ENCODE assay signal across 8 cellular contexts in the genomic region with DNA sequence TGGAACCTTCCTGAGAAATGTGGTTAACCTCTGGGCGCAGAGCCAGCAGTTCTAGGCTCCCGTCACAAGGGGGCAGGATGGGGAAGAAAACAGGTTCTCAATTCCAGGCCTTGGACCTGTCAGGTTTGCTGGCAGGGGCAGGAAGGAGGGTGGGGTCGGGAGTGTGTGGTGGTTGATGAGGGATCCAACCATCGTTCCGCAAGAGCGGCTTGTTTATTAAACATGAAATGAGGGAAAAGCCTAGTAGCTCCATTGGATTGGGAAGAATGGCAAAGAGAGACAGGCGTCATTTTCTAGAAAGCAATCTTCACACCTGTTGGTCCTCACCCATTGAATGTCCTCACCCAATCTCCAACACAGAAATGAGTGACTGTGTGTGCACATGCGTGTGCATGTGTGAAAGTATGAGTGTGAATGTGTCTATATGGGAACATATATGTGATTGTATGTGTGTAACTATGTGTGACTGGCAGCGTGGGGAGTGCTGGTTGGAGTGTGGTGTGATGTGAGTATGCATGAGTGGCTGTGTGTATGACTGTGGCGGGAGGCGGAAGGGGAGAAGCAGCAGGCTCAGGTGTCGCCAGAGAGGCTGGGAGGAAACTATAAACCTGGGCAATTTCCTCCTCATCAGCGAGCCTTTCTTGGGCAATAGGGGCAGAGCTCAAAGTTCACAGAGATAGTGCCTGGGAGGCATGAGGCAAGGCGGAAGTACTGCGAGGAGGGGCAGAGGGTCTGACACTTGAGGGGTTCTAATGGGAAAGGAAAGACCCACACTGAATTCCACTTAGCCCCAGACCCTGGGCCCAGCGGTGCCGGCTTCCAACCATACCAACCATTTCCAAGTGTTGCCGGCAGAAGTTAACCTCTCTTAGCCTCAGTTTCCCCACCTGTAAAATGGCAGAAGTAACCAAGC. TPM values are rescaled to one million over a fixed set of nuclear protein-coding genes. Genes with fewer than 3 reads are reported as not detected.
DNase-seq lines count a peak whose midpoint lies in the region; ATAC-seq and TF ChIP-seq lines count a peak whose summit lies in the region.

No MANE protein-coding gene starts in this region.

- TF ChIP-seq CTCF in choroid plexus epithelial cell (conservative IDR thresholded peaks at IDR 0.05; ENCODE audit: low read depth, low read length): peak; percentile 97

- H3K4me3 ChIP-seq in choroid plexus epithelial cell (ENCODE audit: low read depth, low read length): no peak overlapping the region

- DNase-seq in G401 (ENCODE audit: low spot score): peak; percentile 82
- peak; percentile 74 for DNase-seq in NCI-H226
- peak; percentile 68 for DNase-seq in activated CD4-positive, alpha-beta T cell treated with anti-CD3 and anti-CD28 coated beads for 1 hour
- peak; percentile 85 for DNase-seq in choroid plexus epithelial cell (ENCODE audit: low read depth)
- DNase-seq in left lobe of liver (ENCODE audit: low spot score): peak; percentile 90
- peak; percentile 81 for DNase-seq in stimulated activated CD4-positive, alpha-beta T cell treated with anti-CD3 and anti-CD28 coated beads, Interleukin-4, amount 100 ng/mL, for 24 hours

- in situ Hi-C loops in G401 (cut with HindIII; ENCODE audit: low sequenced_read_pairs): no loop called here

- ATAC-seq in HG03039 (IDR thresholded peaks at IDR 0.05; ENCODE audit: unreplicated experiment) (peak; percentile 57), left lobe of liver (peak; percentile 91), GM19397 (IDR thresholded peaks at IDR 0.05; ENCODE audit: unreplicated experiment) (no peak)

RNA-seq across cellular contexts. Expression of a gene that starts 29.6 kb away (rescaled TPM):
- 342 and 464 TPM in 2 replicates for total RNA-seq in G401 (2014; rRNA removed; shearing (Covaris generic))
- total RNA-seq in left lobe of liver: 58.7 TPM

RNA-seq across cellular contexts. Expression of a gene that starts 54.7 kb away (rescaled TPM):
- total RNA-seq in G401 (2014; rRNA removed; shearing (Covaris generic)): 105 and 117 TPM in 2 replicates
- 32.6 TPM for total RNA-seq in left lobe of liver
